In the genomic region with DNA sequence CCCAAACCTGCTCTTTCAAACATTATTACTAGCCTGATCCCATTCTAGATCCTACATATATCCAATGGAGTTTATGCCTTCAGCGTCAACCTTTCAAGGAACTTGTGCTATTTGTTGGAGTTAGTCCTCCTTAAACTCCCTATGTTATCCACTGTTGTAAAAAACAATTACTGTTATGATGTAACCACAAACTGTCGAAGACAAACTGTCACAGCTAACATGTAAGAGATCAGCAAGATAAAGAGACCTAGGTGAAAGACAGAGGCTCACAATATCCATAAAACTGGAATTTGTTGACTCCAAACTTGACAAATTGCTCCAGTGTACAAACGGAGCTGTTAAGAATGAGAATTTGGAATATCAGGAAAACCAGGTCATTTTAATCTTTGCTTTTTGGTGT, we compare ENCODE assay signal across 1 cellular context.
TF ChIP-seq lines count a peak whose summit lies in the region.

No MANE protein-coding gene starts in this region.

TF ChIP-seq in K562, 482 proteins besides CTCF, POLR2A, EP300 and RAD21 (continued from another document):
- no peak for TF ChIP-seq ETS2 (tag; IDR thresholded peaks at IDR 0.05; ENCODE audit: borderline replicate concordance, poor library complexity, severe bottlenecking)
- no peak for TF ChIP-seq ARID2 (IDR thresholded peaks at IDR 0.05)
- no peak for TF ChIP-seq TBL1XR1 (IDR thresholded peaks at IDR 0.05; ENCODE audit: low read length in 2 of 2)
- TF ChIP-seq PTRF (tag; IDR thresholded peaks at IDR 0.05), result no peak
- no peak for TF ChIP-seq KDM1A (IDR thresholded peaks at IDR 0.05)
- no peak for TF ChIP-seq RAD51 (IDR thresholded peaks at IDR 0.05; ENCODE audit: borderline replicate concordance, low read depth)
- no peak for TF ChIP-seq NCOR1 (IDR thresholded peaks at IDR 0.05)
- TF ChIP-seq SMAD4 (CRISPR knock-in tag; conservative IDR thresholded peaks at IDR 0.05), result no peak
- TF ChIP-seq, protein P1, sequence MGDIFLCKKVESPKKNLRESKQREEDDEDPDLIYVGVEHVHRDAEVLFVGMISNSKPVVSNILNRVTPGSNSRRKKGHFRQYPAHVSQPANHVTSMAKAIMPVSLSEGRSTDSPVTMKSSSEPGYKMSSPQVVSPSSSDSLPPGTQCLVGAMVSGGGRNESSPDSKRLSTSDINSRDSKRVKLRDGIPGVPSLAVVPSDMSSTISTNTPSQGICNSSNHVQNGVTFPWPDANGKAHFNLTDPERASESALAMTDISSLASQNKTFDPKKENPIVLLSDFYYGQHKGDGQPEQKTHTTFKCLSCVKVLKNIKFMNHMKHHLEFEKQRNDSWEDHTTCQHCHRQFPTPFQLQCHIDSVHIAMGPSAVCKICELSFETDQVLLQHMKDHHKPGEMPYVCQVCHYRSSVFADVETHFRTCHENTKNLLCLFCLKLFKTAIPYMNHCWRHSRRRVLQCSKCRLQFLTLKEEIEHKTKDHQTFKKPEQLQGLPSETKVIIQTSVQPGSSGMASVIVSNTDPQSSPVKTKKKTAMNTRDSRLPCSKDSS (IDR thresholded peaks at IDR 0.05; ENCODE audit: low read depth, partially characterized antibody), result no peak
- TF ChIP-seq, protein P2, sequence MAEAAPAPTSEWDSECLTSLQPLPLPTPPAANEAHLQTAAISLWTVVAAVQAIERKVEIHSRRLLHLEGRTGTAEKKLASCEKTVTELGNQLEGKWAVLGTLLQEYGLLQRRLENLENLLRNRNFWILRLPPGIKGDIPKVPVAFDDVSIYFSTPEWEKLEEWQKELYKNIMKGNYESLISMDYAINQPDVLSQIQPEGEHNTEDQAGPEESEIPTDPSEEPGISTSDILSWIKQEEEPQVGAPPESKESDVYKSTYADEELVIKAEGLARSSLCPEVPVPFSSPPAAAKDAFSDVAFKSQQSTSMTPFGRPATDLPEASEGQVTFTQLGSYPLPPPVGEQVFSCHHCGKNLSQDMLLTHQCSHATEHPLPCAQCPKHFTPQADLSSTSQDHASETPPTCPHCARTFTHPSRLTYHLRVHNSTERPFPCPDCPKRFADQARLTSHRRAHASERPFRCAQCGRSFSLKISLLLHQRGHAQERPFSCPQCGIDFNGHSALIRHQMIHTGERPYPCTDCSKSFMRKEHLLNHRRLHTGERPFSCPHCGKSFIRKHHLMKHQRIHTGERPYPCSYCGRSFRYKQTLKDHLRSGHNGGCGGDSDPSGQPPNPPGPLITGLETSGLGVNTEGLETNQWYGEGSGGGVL (CRISPR knock-in tag; IDR thresholded peaks at IDR 0.05), result no peak
- no peak for TF ChIP-seq PURB (CRISPR knock-in tag; IDR thresholded peaks at IDR 0.05; ENCODE audit: low read depth)
- TF ChIP-seq ZNF764 (CRISPR knock-in tag; IDR thresholded peaks at IDR 0.05; ENCODE audit: low read depth), result no peak
- no peak for TF ChIP-seq ZNF311 (CRISPR knock-in tag; IDR thresholded peaks at IDR 0.05)
- TF ChIP-seq ZNF354B (CRISPR knock-in tag; IDR thresholded peaks at IDR 0.05), result no peak
- TF ChIP-seq, protein P3, sequence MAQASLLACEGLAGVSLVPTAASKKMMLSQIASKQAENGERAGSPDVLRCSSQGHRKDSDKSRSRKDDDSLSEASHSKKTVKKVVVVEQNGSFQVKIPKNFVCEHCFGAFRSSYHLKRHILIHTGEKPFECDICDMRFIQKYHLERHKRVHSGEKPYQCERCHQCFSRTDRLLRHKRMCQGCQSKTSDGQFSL (CRISPR knock-in tag; IDR thresholded peaks at IDR 0.05), result no peak
- TF ChIP-seq, protein P3 (tag; IDR thresholded peaks at IDR 0.05), result no peak
- TF ChIP-seq MYBL2 (IDR thresholded peaks at IDR 0.05; ENCODE audit: low read depth), result peak; percentile 50
- TF ChIP-seq MYBL2 (CRISPR knock-in tag; IDR thresholded peaks at IDR 0.05; ENCODE audit: borderline replicate concordance), result no peak
- TF ChIP-seq, protein P4, sequence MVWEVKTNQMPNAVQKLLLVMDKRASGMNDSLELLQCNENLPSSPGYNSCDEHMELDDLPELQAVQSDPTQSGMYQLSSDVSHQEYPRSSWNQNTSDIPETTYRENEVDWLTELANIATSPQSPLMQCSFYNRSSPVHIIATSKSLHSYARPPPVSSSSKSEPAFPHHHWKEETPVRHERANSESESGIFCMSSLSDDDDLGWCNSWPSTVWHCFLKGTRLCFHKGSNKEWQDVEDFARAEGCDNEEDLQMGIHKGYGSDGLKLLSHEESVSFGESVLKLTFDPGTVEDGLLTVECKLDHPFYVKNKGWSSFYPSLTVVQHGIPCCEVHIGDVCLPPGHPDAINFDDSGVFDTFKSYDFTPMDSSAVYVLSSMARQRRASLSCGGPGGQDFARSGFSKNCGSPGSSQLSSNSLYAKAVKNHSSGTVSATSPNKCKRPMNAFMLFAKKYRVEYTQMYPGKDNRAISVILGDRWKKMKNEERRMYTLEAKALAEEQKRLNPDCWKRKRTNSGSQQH (CRISPR knock-in tag; IDR thresholded peaks at IDR 0.05), result no peak
- no peak for TF ChIP-seq NR2F6 (CRISPR knock-in tag; IDR thresholded peaks at IDR 0.05)
